In genomic region chr4:38665846-38666490, GRCh38 we compare ENCODE assay signal across 8 cellular contexts. TPM values are rescaled to one million over a fixed set of nuclear protein-coding genes. Genes with fewer than 3 reads are reported as not detected.
DNase-seq lines count a peak whose midpoint lies in the region; ATAC-seq and TF ChIP-seq lines count a peak whose summit lies in the region.

No MANE protein-coding gene starts in this region.

- WGBS in esophagus squamous epithelium, 2 donors = 4 to 16% methylated on average over 5 of the region's 5 CpGs
- WGBS in prostate gland = 6% methylated on average over 5 of the region's 5 CpGs

- H3K36me3 ChIP-seq in SJCRH30 (no peaks in the 10 kb centered on the region), esophagus squamous epithelium (no peaks in the 10 kb centered on the region), prostate gland (no peaks in the 10 kb centered on the region)

- peak overlapping the region; percentile 96 for H3K4me3 ChIP-seq in SJCRH30
- peak overlapping the region; percentile 74 to 95 (median 94) for H3K4me3 ChIP-seq in esophagus squamous epithelium
- peak overlapping the region; percentile 99 for H3K4me3 ChIP-seq in prostate gland

- H3K4me1 ChIP-seq in SJCRH30 (peaks cover 17% of the 10 kb centered on the region), esophagus squamous epithelium (peaks cover 32 to 72% (median 39%) of the 10 kb centered on the region in 3 donors), prostate gland (replicated peaks) (peaks cover 14% of the 10 kb centered on the region)

- no peak for ATAC-seq in GM18861 (IDR thresholded peaks at IDR 0.05; ENCODE audit: unreplicated experiment)
- ATAC-seq in GM21447 (IDR thresholded peaks at IDR 0.05; ENCODE audit: unreplicated experiment) = no peak

- H3K27me3 ChIP-seq in SJCRH30 = no peaks in the 10 kb centered on the region
- H3K27me3 ChIP-seq in esophagus squamous epithelium = no peaks in the 10 kb centered on the region
- no peaks in the 10 kb centered on the region for H3K27me3 ChIP-seq in prostate gland (replicated peaks; ENCODE audit: insufficient read depth)

- no peaks in the 10 kb centered on the region for H3K9me3 ChIP-seq in SJCRH30 (replicated peaks)
- H3K9me3 ChIP-seq in esophagus squamous epithelium = no peaks in the 10 kb centered on the region
- H3K9me3 ChIP-seq in prostate gland = no peaks in the 10 kb centered on the region

- intact Hi-C loops in esophagus squamous epithelium (cut with DNase I) (no loop called here), prostate gland (cut with DNase I) (no loop called here)

- no peak for TF ChIP-seq CTCF in esophagus squamous epithelium (IDR thresholded peaks at IDR 0.05)
- no peak for TF ChIP-seq CTCF in prostate gland (IDR thresholded peaks at IDR 0.05)

- DNase-seq in DMS53 treated with DMSO at 0.1 percent for 48 hours (lab: John Stamatoyannopoulos, UW; ENCODE audit: unreplicated experiment) (peak; percentile 40), SJCRH30 (no peak), esophagus squamous epithelium (lab: John Stamatoyannopoulos, UW) (no peak), prostate gland (ENCODE audit: low spot score) (no peak), SHP77 (lab: John Stamatoyannopoulos, UW) (no peak)
- no peak for DNase-seq in stimulated activated CD4-positive, alpha-beta T cell treated with anti-CD3 and anti-CD28 coated beads, Interleukin-15, amount 100 ng/mL, for 24 hours

- TF ChIP-seq POLR2A in esophagus squamous epithelium (IDR thresholded peaks at IDR 0.05) = no peak
- no peak for TF ChIP-seq POLR2A in prostate gland (IDR thresholded peaks at IDR 0.05)

- H3K27ac ChIP-seq in SJCRH30 (no peak overlapping the region; the same call in 1 of the 2 replicates), esophagus squamous epithelium (peak overlapping the region; percentile 95 to 100 (median 99)), prostate gland (peak overlapping the region; percentile 99)

RNA-seq across cellular contexts. Expression of gene KLF3, which starts 2.0 kb away (rescaled TPM):
- total RNA-seq in SJCRH30 (2014; rRNA removed; shearing (Covaris generic)) = 23.6 and 25.9 TPM in 2 replicates
- 10 to 100 TPM; 44.2 to 91.4 (median 82.7) TPM for total RNA-seq in esophagus squamous epithelium
- 10 to 100 TPM; 47.7 to 55.4 TPM for total RNA-seq in prostate gland
